In the genomic region with DNA sequence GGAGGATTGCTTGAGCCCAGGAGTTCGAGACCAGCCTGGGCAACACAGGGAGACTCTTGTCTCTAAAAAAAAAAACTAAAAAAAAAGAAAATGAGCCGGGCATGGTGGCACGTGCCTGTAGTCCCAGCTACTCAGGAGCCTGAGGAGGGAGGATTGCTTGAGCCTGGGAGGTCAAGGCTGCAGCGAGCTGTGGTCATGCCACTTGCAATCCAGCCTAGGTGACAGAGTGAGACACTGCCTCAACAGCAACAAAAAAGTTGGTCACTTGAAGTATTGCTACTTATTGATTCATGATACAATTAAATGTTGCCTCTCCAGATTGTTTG, we compare ENCODE assay signal across 1 cellular context.
TF ChIP-seq lines count a peak whose summit lies in the region.

No MANE protein-coding gene starts in this region.

TF ChIP-seq in WTC11, 78 proteins besides CTCF, POLR2A, EP300 and RAD21 (continued from another document):
- TF ChIP-seq ZNF512 (CRISPR knock-in tag; IDR thresholded peaks at IDR 0.05; ENCODE audit: borderline replicate concordance), result no peak
- TF ChIP-seq ZBTB43 (CRISPR knock-in tag; IDR thresholded peaks at IDR 0.05), result no peak
- no peak for TF ChIP-seq TEAD4 (CRISPR knock-in tag; IDR thresholded peaks at IDR 0.05)
- TF ChIP-seq NFE2L1 (CRISPR knock-in tag; IDR thresholded peaks at IDR 0.05), result no peak
- TF ChIP-seq EMX1 (CRISPR knock-in tag; IDR thresholded peaks at IDR 0.05), result no peak
- no peak for TF ChIP-seq NR3C1 (CRISPR knock-in tag; conservative IDR thresholded peaks at IDR 0.05; ENCODE audit: low read depth)
- no peak for TF ChIP-seq ZBTB21 (CRISPR knock-in tag; IDR thresholded peaks at IDR 0.05; ENCODE audit: borderline replicate concordance)
TF ChIP-seq in WTC11: peak in this region for 0.
